Comparison of ENCODE assay signal across 8 cellular contexts in genomic region chrX:1452497-1453389, GRCh38. TPM values are rescaled to one million over a fixed set of nuclear protein-coding genes. Genes with fewer than 3 reads are reported as not detected.
DNase-seq lines count a peak whose midpoint lies in the region; ATAC-seq and TF ChIP-seq lines count a peak whose summit lies in the region.

Gene ASMTL (minus strand): TSS chrX:1452909. CDS start chrX:1452840, 69 bp downstream.

- peak; percentile 47 for ATAC-seq in GM18520 (IDR thresholded peaks at IDR 0.05; ENCODE audit: unreplicated experiment)
- ATAC-seq in HG03045 (IDR thresholded peaks at IDR 0.05; ENCODE audit: unreplicated experiment): peak; percentile 58
- ATAC-seq in T-cell (replicated peaks in 1 of 4): peak; percentile 76 to 84 (median 81)

- CTCF ChIA-PET in T-cell (lab: Charles Lee) (no interaction called here), MCF 10A (lab: Yijun Ruan, JAX) (no interaction called here)

- H3K4me3 Mint-ChIP-seq in T-cell: peak within 1 kb of the TSS; percentile 75 to 86 (median 82)
- peak within 1 kb of the TSS; percentile 87 for H3K4me3 Mint-ChIP-seq in MCF 10A (ENCODE audit: unreplicated experiment)

- intact Hi-C loops in MCF 10A (cut with micrococcal nuclease): loop anchor here (2.0 to 5.0 kb wide), 3 partner anchors 60 to 1160 kb away; partner anchors contain the start of gene SLC25A6

- H3K36me3 Mint-ChIP-seq in T-cell (peaks cover 17% of the 10 kb centered on the region), MCF 10A (ENCODE audit: insufficient read depth, unreplicated experiment) (peaks cover 13% of the 10 kb centered on the region)

- TF ChIP-seq CTCF in MCF 10A (IDR thresholded peaks at IDR 0.05; ENCODE audit: unreplicated experiment): no peak

- BruUV-seq in MCF 10A (replicated peaks; lab: Mats Ljungman, UMichigan): no TSS peak

- peak; percentile 97 to 100 (median 100) for DNase-seq in T-cell
- peak; percentile 98 for DNase-seq in MCF 10A (ENCODE audit: unreplicated experiment)
- peak; percentile 95 for DNase-seq in iPS-NIHi11 (ENCODE audit: low spot score)
- peak; percentile 100 for DNase-seq in stimulated activated CD4-positive, alpha-beta T cell treated with anti-CD3 and anti-CD28 coated beads, Interleukin-12 subunit alpha, Interleukin-12 subunit beta, amount 100 ng/mL, for 24 hours (ENCODE audit: low read depth in 2 of 2)
- DNase-seq in NCI-H774 (lab: John Stamatoyannopoulos, UW): no peak
- DNase-seq in DMS 273 (lab: John Stamatoyannopoulos, UW; ENCODE audit: unreplicated experiment): no peak

- peaks cover 18 to 39% (median 22%) of the 10 kb centered on the region in 3 donors for H3K4me1 Mint-ChIP-seq in T-cell
- H3K4me1 Mint-ChIP-seq in MCF 10A (ENCODE audit: insufficient read depth, unreplicated experiment): peaks cover 7% of the 10 kb centered on the region

- POLR2A ChIA-PET in T-cell (lab: Charles Lee): no interaction called here
- POLR2A ChIA-PET in MCF 10A (lab: Yijun Ruan, JAX): no interaction called here

- H3K9me3 Mint-ChIP-seq in T-cell: peaks cover 9 to 13% (median 12%) of the 10 kb centered on the region in 3 donors
- H3K9me3 Mint-ChIP-seq in MCF 10A (ENCODE audit: unreplicated experiment): peaks cover 8% of the 10 kb centered on the region

- H3K27ac Mint-ChIP-seq in T-cell (peak within 1 kb of the TSS; percentile 91 to 92), MCF 10A (ENCODE audit: low read depth, unreplicated experiment) (peak within 1 kb of the TSS; percentile 83)

- H3K27me3 Mint-ChIP-seq in T-cell: no peaks in the 10 kb centered on the region
- H3K27me3 Mint-ChIP-seq in MCF 10A (ENCODE audit: insufficient read depth, unreplicated experiment): no peaks in the 10 kb centered on the region

RNA-seq across cellular contexts. Expression of gene ASMTL, which starts in this region (rescaled TPM):
- total RNA-seq in T-cell (10 to 100 TPM; 44.9 to 48.8 (median 45.4) TPM), MCF 10A (2022) (16.5 and 20.6 TPM in 2 replicates)

Comparison
In these comparisons a context has a peak if more than half of its experiments do, and no peak if none do; other contexts are left out.
1. DNase-seq: peak in T-cell (34 of 34), MCF 10A (single experiment), iPS-NIHi11 (single experiment) and stimulated activated CD4-positive, alpha-beta T cell treated with anti-CD3 and anti-CD28 coated beads, Interleukin-12 subunit alpha, Interleukin-12 subunit beta, amount 100 ng/mL, for 24 hours (2 of 2); none in NCI-H774 (single experiment) and DMS 273 (single experiment).
2. Peak in every context shown above with its lines, with median percentiles within 50 percentile points of each other: ATAC-seq.